Comparison of ENCODE assay signal across 8 cellular contexts in genomic region chr5:174724484-174725260, GRCh38. TPM values are rescaled to one million over a fixed set of nuclear protein-coding genes. Genes with fewer than 3 reads are reported as not detected.
DNase-seq lines count a peak whose midpoint lies in the region; ATAC-seq and TF ChIP-seq lines count a peak whose summit lies in the region.

MSX2 (plus strand) TSS chr5:174724582; CDS start chr5:174724660, 78 bp downstream.

- H3K27ac Mint-ChIP-seq in GM23338 = no peak within 1 kb of the TSS

- H3K27me3 Mint-ChIP-seq in GM23338 (ENCODE audit: insufficient read depth, low read depth, poor library complexity) = peaks cover 96% of the 10 kb centered on the region

- peak; percentile 68 for ATAC-seq in GM23338
- ATAC-seq in GM18502 (IDR thresholded peaks at IDR 0.05; ENCODE audit: poor library complexity, unreplicated experiment) = no peak

- peak within 1 kb of the TSS; percentile 90 for H2AFZ ChIP-seq in GM23338

- peaks cover 66% of the 10 kb centered on the region for H3K4me1 ChIP-seq in GM23338 (ENCODE audit: insufficient read depth)
- H3K4me1 ChIP-seq in SJSA1 (replicated peaks) = peaks cover 13% of the 10 kb centered on the region

- no peaks in the 10 kb centered on the region for H3K36me3 Mint-ChIP-seq in GM23338 (ENCODE audit: low read depth)

- peak within 1 kb of the TSS; percentile 74 for H3K4me3 Mint-ChIP-seq in GM23338

- no peaks in the 10 kb centered on the region for H3K79me2 ChIP-seq in GM23338 (replicated peaks; ENCODE audit: insufficient read depth)

- H3K36me3 ChIP-seq in GM23338 (ENCODE audit: insufficient read depth) (no peaks in the 10 kb centered on the region), SJSA1 (no peaks in the 10 kb centered on the region)

- TF ChIP-seq CTCF in GM23338 (conservative IDR thresholded peaks at IDR 0.05; ENCODE audit: low read depth in 2 of 2) (no peak), choroid plexus epithelial cell (conservative IDR thresholded peaks at IDR 0.05; ENCODE audit: low read depth, low read length) (no peak)

- H3K27me3 ChIP-seq in GM23338 (ENCODE audit: insufficient read depth) = peaks cover 98% of the 10 kb centered on the region
- peaks cover 52% of the 10 kb centered on the region for H3K27me3 ChIP-seq in SJSA1 (replicated peaks)

- peaks cover 66% of the 10 kb centered on the region for H3K4me1 Mint-ChIP-seq in GM23338

- no peaks in the 10 kb centered on the region; the same call in 2 of the 3 replicates for H3K9me3 Mint-ChIP-seq in GM23338

- H3K4me3 ChIP-seq in GM23338 (peak within 1 kb of the TSS; percentile 81), SJSA1 (peak within 1 kb of the TSS; percentile 47), choroid plexus epithelial cell (ENCODE audit: low read depth, low read length) (peak within 1 kb of the TSS; percentile 59), skin epidermis (peak within 1 kb of the TSS; percentile 52 to 61 (median 57))

- DNase-seq in GM23338 (ENCODE audit: low spot score) = peak; percentile 95
- DNase-seq in SJSA1 (ENCODE audit: low read depth in 1 of 2, low spot score in 2 of 2) = peak; percentile 85 to 86
- DNase-seq in choroid plexus epithelial cell (ENCODE audit: low read depth) = peak; percentile 79
- DNase-seq in islet precursor cell = peak; percentile 96
- no peak for DNase-seq in NCI-H2081 (lab: John Stamatoyannopoulos, UW)
- DNase-seq in NCI-H2081 treated with DMSO at 0.1 percent for 48 hours (lab: John Stamatoyannopoulos, UW) = no peak

- no peaks in the 10 kb centered on the region for H3K9me2 ChIP-seq in GM23338 (ENCODE audit: insufficient read depth)

- peaks cover 39% of the 10 kb centered on the region for H3F3A ChIP-seq in GM23338 (replicated peaks; ENCODE audit: low read depth)

- peaks cover 47% of the 10 kb centered on the region for H4K20me1 ChIP-seq in GM23338 (replicated peaks; ENCODE audit: insufficient read depth)

- no peak within 1 kb of the TSS for H3K27ac ChIP-seq in GM23338 (ENCODE audit: low read depth)
- H3K27ac ChIP-seq in SJSA1 = no peak within 1 kb of the TSS
- H3K27ac ChIP-seq in skin epidermis = peak within 1 kb of the TSS in 20 of 21 experiments; percentile 31 to 89 (median 72)

- H3K4me2 ChIP-seq in GM23338 = peak within 1 kb of the TSS; percentile 84

- H3K9me3 ChIP-seq in SJSA1 (replicated peaks) = no peaks in the 10 kb centered on the region

TF ChIP-seq in GM23338, 12 proteins besides CTCF, POLR2A, EP300 and RAD21:
- TF ChIP-seq ZNF331 (CRISPR knock-in tag; IDR thresholded peaks at IDR 0.05; ENCODE audit: low read depth) (no peak), ZNF462 (CRISPR knock-in tag; IDR thresholded peaks at IDR 0.05) (no peak), EZH2 (IDR thresholded peaks at IDR 0.05; ENCODE audit: low read depth, unreplicated experiment) (peak; percentile 86), EZH2phosphoT487 (IDR thresholded peaks at IDR 0.05; ENCODE audit: unreplicated experiment) (peak; percentile 94), ZNF114 (CRISPR knock-in tag; IDR thresholded peaks at IDR 0.05) (no peak), CREB1 (CRISPR knock-in tag; IDR thresholded peaks at IDR 0.05; ENCODE audit: low read depth) (peak; percentile 60; the same call in 1 of the 2 replicates)

RNA-seq across cellular contexts. Expression of gene MSX2, which starts in this region (rescaled TPM):
- 0.17 and 0.62 TPM in 2 replicates for total RNA-seq in GM23338 (2014; rRNA removed; shearing (Covaris generic))
- 0.37 and 0.47 TPM in 2 replicates for polyA plus RNA-seq in GM23338 (2016; fragmentation: Nextera tagmentation; extraction: Ambion mirVana)
- total RNA-seq in SJSA1 (2014; rRNA removed; shearing (Covaris generic)) = 1.4 and 3.0 TPM in 2 replicates

Comparison
In these comparisons a context has a peak if more than half of its experiments do, and no peak if none do; other contexts are left out.
1. Peak in DNase-seq, ATAC-seq, H3K4me3 ChIP-seq and H3K4me2 ChIP-seq in GM23338; RNA of the gene not detected or under 1 TPM.
2. DNase-seq: peak in SJSA1 (2 of 2), choroid plexus epithelial cell (single experiment) and islet precursor cell (single experiment); none in NCI-H2081 (0 of 2) and NCI-H2081 treated with DMSO at 0.1 percent for 48 hours (single experiment).
3. H3K27ac ChIP-seq: peak in skin epidermis (20 of 21); none in GM23338 (single experiment) and SJSA1 (single experiment).
4. Peak in every context shown above with its lines, with median percentiles within 50 percentile points of each other: H3K4me3 ChIP-seq.